In genomic region chr4:87038837-87039715, GRCh38 we compare ENCODE assay signal across 1 cellular context.
TF ChIP-seq lines count a peak whose summit lies in the region.

No MANE protein-coding gene starts in this region.

TF ChIP-seq in HEK293, 187 proteins besides CTCF, POLR2A, EP300 and RAD21 (continued from another document):
- no peak for TF ChIP-seq REST (tag by site-specific recombination; IDR thresholded peaks at IDR 0.05)
- TF ChIP-seq YY1 (tag by site-specific recombination; IDR thresholded peaks at IDR 0.05), result no peak
- peak; percentile 51; the same call in 1 of the 2 replicates for TF ChIP-seq ZIC2 (tag by site-specific recombination; IDR thresholded peaks at IDR 0.05)
- TF ChIP-seq ZNF521 (tag by site-specific recombination; IDR thresholded peaks at IDR 0.05), result no peak
- peak; percentile 17; the same call in 1 of the 2 replicates for TF ChIP-seq SP2 (tag by site-specific recombination; IDR thresholded peaks at IDR 0.05)
- TF ChIP-seq GLIS2 (tag by site-specific recombination; IDR thresholded peaks at IDR 0.05), result no peak
- no peak for TF ChIP-seq ZBTB48 (tag by site-specific recombination; IDR thresholded peaks at IDR 0.05)
- TF ChIP-seq ZNF2 (tag by site-specific recombination; IDR thresholded peaks at IDR 0.05), result no peak
- TF ChIP-seq ZBTB17 (tag by site-specific recombination; IDR thresholded peaks at IDR 0.05), result peak; percentile 73
- no peak for TF ChIP-seq ZNF146 (tag by site-specific recombination; IDR thresholded peaks at IDR 0.05)
- no peak for TF ChIP-seq ZNF398 (tag by site-specific recombination; IDR thresholded peaks at IDR 0.05)
- TF ChIP-seq ZNF10 (tag by site-specific recombination; IDR thresholded peaks at IDR 0.05), result no peak
- no peak for TF ChIP-seq KLF7 (tag by site-specific recombination; IDR thresholded peaks at IDR 0.05; ENCODE audit: borderline replicate concordance)
- TF ChIP-seq ZNF600 (tag by site-specific recombination; IDR thresholded peaks at IDR 0.05), result peak; percentile 87
- no peak for TF ChIP-seq ZNF37A (tag by site-specific recombination; IDR thresholded peaks at IDR 0.05)
- TF ChIP-seq ZNF335 (tag by site-specific recombination; conservative IDR thresholded peaks at IDR 0.05), result 0 out of 2 replicates have a peak, but pooled peaks have one; percentile 14
- no peak for TF ChIP-seq PRDM4 (tag by site-specific recombination; IDR thresholded peaks at IDR 0.05)
- no peak for TF ChIP-seq ZNF449 (tag by site-specific recombination; IDR thresholded peaks at IDR 0.05)
- TF ChIP-seq PRDM2 (tag by site-specific recombination; IDR thresholded peaks at IDR 0.05; ENCODE audit: borderline replicate concordance), result no peak
- no peak for TF ChIP-seq SALL2 (tag by site-specific recombination; IDR thresholded peaks at IDR 0.05; ENCODE audit: borderline replicate concordance)
- no peak for TF ChIP-seq MEIS1 (CRISPR knock-in tag; IDR thresholded peaks at IDR 0.05; ENCODE audit: borderline replicate concordance)
- no peak for TF ChIP-seq ZNF629 (tag by site-specific recombination; IDR thresholded peaks at IDR 0.05)
- no peak for TF ChIP-seq ZNF518A (tag by site-specific recombination; conservative IDR thresholded peaks at IDR 0.05; ENCODE audit: low read depth)
- no peak for TF ChIP-seq ATF2 (tag by site-specific recombination; IDR thresholded peaks at IDR 0.05; ENCODE audit: low read depth)
- no peak for TF ChIP-seq ZNF362 (tag by site-specific recombination; IDR thresholded peaks at IDR 0.05)
- no peak for TF ChIP-seq SCRT1 (tag by site-specific recombination; IDR thresholded peaks at IDR 0.05; ENCODE audit: borderline replicate concordance)
- no peak for TF ChIP-seq KLF8 (tag by site-specific recombination; IDR thresholded peaks at IDR 0.05)
